ENCODE assay signal across 11 cellular contexts in the genomic region with DNA sequence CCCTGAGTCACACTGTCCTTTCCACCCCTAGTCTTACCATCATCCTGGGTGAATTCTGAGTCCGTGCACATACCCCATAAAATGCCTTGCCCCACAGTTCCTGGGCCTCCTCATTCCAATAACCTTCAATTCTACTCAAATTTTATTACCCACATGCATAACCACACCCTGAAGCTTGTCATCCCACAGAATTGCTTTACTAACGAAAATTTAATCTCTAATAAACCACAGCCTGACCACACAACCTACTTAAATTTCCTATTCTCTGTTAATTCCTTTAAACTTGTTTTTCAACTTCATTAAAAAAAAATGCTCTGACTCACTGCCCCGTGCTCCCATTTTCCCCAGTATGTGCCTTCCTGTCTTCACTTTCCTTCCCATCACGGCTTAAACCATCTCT.
DNase-seq lines count a peak whose midpoint lies in the region; ATAC-seq and TF ChIP-seq lines count a peak whose summit lies in the region.
"Had no signal": no experiment of that assay in that cellular context is flagged by ENCODE, and none has a peak within 500 bp of the region (broad histone marks: within the 10 kb centered on the region; RNA-seq: fewer than 3 reads in every experiment).

No MANE protein-coding gene starts in this region.

- H3K4me1 ChIP-seq in PC-3 (ENCODE audit: insufficient read depth, low read length), result peaks cover 37% of the 10 kb centered on the region
- H3K4me1 ChIP-seq in CD8-positive, alpha-beta memory T cell (ENCODE audit: insufficient read depth, low read length), result no peaks in the 10 kb centered on the region
- H3K4me1 ChIP-seq in ascending aorta, result no peaks in the 10 kb centered on the region

- no peaks in the 10 kb centered on the region for H3K9me3 Mint-ChIP-seq in CD8-positive, alpha-beta memory T cell
- no peaks in the 10 kb centered on the region for H3K9me3 Mint-ChIP-seq in natural killer cell
- H3K9me3 Mint-ChIP-seq: stimulated activated effector memory CD8-positive, alpha-beta T cell treated with anti-CD3 and anti-CD28 coated beads, Interleukin-12 subunit alpha, Interleukin-12 subunit beta, amount 100 ng/mL, for 72 hours; T-helper 2 cell treated with Interferon-gamma antibody and Interleukin-4, amounts not matched to agents 5 μg/mL and 100 μg/mL, for 36 hours had no signal

- intact Hi-C loops in PC-3 (cut with micrococcal nuclease), result loop anchor here (1.0 to 2.0 kb wide), 5 partner anchors 8 to 195 kb away; no protein-coding TSS in a partner anchor
- intact Hi-C loops in ascending aorta (cut with DNase I), result loop anchor here (10.0 kb wide), 1 partner anchor 311 kb away; a partner anchor contains a TSS
- intact Hi-C loops in natural killer cell (cut with micrococcal nuclease), result no loop called here

- BruUV-seq in PC-3 (replicated peaks; lab: Mats Ljungman, UMichigan), result no TSS peak

- CTCF ChIA-PET in PC-3 (lab: Charles Lee), result no interaction called here
- CTCF ChIA-PET in CD8-positive, alpha-beta memory T cell (lab: Charles Lee), result no interaction called here

- no peak overlapping the region for H2AFZ ChIP-seq in PC-3 (ENCODE audit: low read length)

- DNase-seq in GM03348 (ENCODE audit: low spot score) (peak; percentile 61), PC-3 (peak; percentile 96), epithelial cell of prostate (ENCODE audit: low read depth, low spot score) (peak; percentile 73), retinal pigment epithelial cell (ENCODE audit: low read depth) (peak; percentile 86), ascending aorta (ENCODE audit: low spot score in 2 of 2) (no peak), natural killer cell (no peak)
- no peak for DNase-seq in stimulated activated CD4-positive, alpha-beta T cell treated with anti-CD3 and anti-CD28 coated beads, Interleukin-4, amount 100 ng/mL, for 4 hours
- DNase-seq in CD8-positive, alpha-beta memory T cell, result no peak
- DNase-seq: NCI-H1694 treated with DMSO at 0.1 percent for 48 hours had no signal

- peak overlapping the region; percentile 75 for H3K9ac ChIP-seq in PC-3 (ENCODE audit: low read length)

- no peaks in the 10 kb centered on the region for H3K36me3 ChIP-seq in PC-3 (ENCODE audit: low read depth, low read length)
- H3K36me3 ChIP-seq in CD8-positive, alpha-beta memory T cell (ENCODE audit: insufficient read depth, low read length), result no peaks in the 10 kb centered on the region
- no peaks in the 10 kb centered on the region for H3K36me3 ChIP-seq in ascending aorta

- H3K27me3 Mint-ChIP-seq in CD8-positive, alpha-beta memory T cell, result no peaks in the 10 kb centered on the region
- H3K27me3 Mint-ChIP-seq in natural killer cell (ENCODE audit: low read depth in 2 of 2), result peaks cover 9 to 54% of the 10 kb centered on the region in 2 donors

- POLR2A ChIA-PET in PC-3 (lab: Charles Lee; ENCODE audit: unreplicated experiment), result no interaction called here
- POLR2A ChIA-PET in CD8-positive, alpha-beta memory T cell (lab: Charles Lee), result no interaction called here

- H3K4me2 ChIP-seq in PC-3 (ENCODE audit: low read length), result peak overlapping the region; percentile 72

- no peaks in the 10 kb centered on the region for H3K4me1 Mint-ChIP-seq in CD8-positive, alpha-beta memory T cell
- H3K4me1 Mint-ChIP-seq in natural killer cell, result no peaks in the 10 kb centered on the region
- H3K4me1 Mint-ChIP-seq: stimulated activated effector memory CD8-positive, alpha-beta T cell treated with anti-CD3 and anti-CD28 coated beads, Interleukin-12 subunit alpha, Interleukin-12 subunit beta, amount 100 ng/mL, for 72 hours had no signal

- H3K27me3 ChIP-seq in PC-3 (ENCODE audit: low read length) (no peaks in the 10 kb centered on the region), ascending aorta (no peaks in the 10 kb centered on the region)
- no peaks in the 10 kb centered on the region for H3K27me3 ChIP-seq in CD8-positive, alpha-beta memory T cell (ENCODE audit: insufficient read depth, low read length, poor library complexity, severe bottlenecking)

- H3K9me3 ChIP-seq in PC-3 (ENCODE audit: low read length) (no peaks in the 10 kb centered on the region), ascending aorta (no peaks in the 10 kb centered on the region)
- no peaks in the 10 kb centered on the region for H3K9me3 ChIP-seq in CD8-positive, alpha-beta memory T cell (ENCODE audit: low read length)

- peaks cover 7% of the 10 kb centered on the region for H3F3A ChIP-seq in PC-3 (ENCODE audit: low read length, unreplicated experiment)

- no peak for TF ChIP-seq CTCF in PC-3 (conservative IDR thresholded peaks at IDR 0.05; ENCODE audit: low read depth, low read length)
- no peak for TF ChIP-seq CTCF in retinal pigment epithelial cell (conservative IDR thresholded peaks at IDR 0.05; ENCODE audit: low read depth, low read length)
- TF ChIP-seq CTCF in ascending aorta (IDR thresholded peaks at IDR 0.05), result no peak
- TF ChIP-seq CTCF in natural killer cell (IDR thresholded peaks at IDR 0.05), result no peak

- H3K4me3 ChIP-seq in PC-3 (ENCODE audit: low read length), result no peak overlapping the region; the same call in 1 of the 2 replicates
- H3K4me3 ChIP-seq in retinal pigment epithelial cell (ENCODE audit: low read length), result no peak overlapping the region
- H3K4me3 ChIP-seq in CD8-positive, alpha-beta memory T cell (ENCODE audit: low read length), result no peak overlapping the region
- H3K4me3 ChIP-seq in ascending aorta, result no peak overlapping the region

- ATAC-seq in PC-3 (peak; percentile 92), natural killer cell (no peak)
- ATAC-seq: stimulated activated effector memory CD8-positive, alpha-beta T cell treated with anti-CD3 and anti-CD28 coated beads, Interleukin-12 subunit alpha, Interleukin-12 subunit beta, amount 100 ng/mL, for 72 hours had no signal

- H3K27ac ChIP-seq in PC-3 (ENCODE audit: low read length) (peak overlapping the region; percentile 97), epithelial cell of prostate (peak overlapping the region; percentile 93), ascending aorta (no peak overlapping the region)
- H3K27ac ChIP-seq in CD8-positive, alpha-beta memory T cell (ENCODE audit: low read depth, low read length), result no peak overlapping the region

- no peaks in the 10 kb centered on the region for H4K20me1 ChIP-seq in PC-3 (ENCODE audit: low read length)

- 0 out of 2 replicates have a peak, but pooled peaks cover 6% of the 10 kb centered on the region for H3K79me2 ChIP-seq in PC-3 (ENCODE audit: low read length)

- no peaks in the 10 kb centered on the region for H3K9me2 ChIP-seq in PC-3 (replicated peaks; ENCODE audit: low read length)

- H3K27ac Mint-ChIP-seq in CD8-positive, alpha-beta memory T cell, result no peak overlapping the region
- H3K27ac Mint-ChIP-seq in natural killer cell, result no peak overlapping the region
- H3K27ac Mint-ChIP-seq: stimulated activated effector memory CD8-positive, alpha-beta T cell treated with anti-CD3 and anti-CD28 coated beads, Interleukin-12 subunit alpha, Interleukin-12 subunit beta, amount 100 ng/mL, for 72 hours; T-helper 2 cell treated with Interferon-gamma antibody and Interleukin-4, amounts not matched to agents 5 μg/mL and 100 μg/mL, for 36 hours had no signal

- H3K36me3 Mint-ChIP-seq in CD8-positive, alpha-beta memory T cell, result no peaks in the 10 kb centered on the region
- no peaks in the 10 kb centered on the region for H3K36me3 Mint-ChIP-seq in natural killer cell
- H3K36me3 Mint-ChIP-seq: stimulated activated effector memory CD8-positive, alpha-beta T cell treated with anti-CD3 and anti-CD28 coated beads, Interleukin-12 subunit alpha, Interleukin-12 subunit beta, amount 100 ng/mL, for 72 hours had no signal

- H3K4me3 Mint-ChIP-seq in CD8-positive, alpha-beta memory T cell, result no peak overlapping the region
- H3K4me3 Mint-ChIP-seq in natural killer cell, result no peak overlapping the region
- H3K4me3 Mint-ChIP-seq: stimulated activated effector memory CD8-positive, alpha-beta T cell treated with anti-CD3 and anti-CD28 coated beads, Interleukin-12 subunit alpha, Interleukin-12 subunit beta, amount 100 ng/mL, for 72 hours; T-helper 2 cell treated with Interferon-gamma antibody and Interleukin-4, amounts not matched to agents 5 μg/mL and 100 μg/mL, for 36 hours had no signal

Comparison
In these comparisons a context has a peak if more than half of its experiments do, and no peak if none do; other contexts are left out.
1. DNase-seq: peak in GM03348 (single experiment), PC-3 (single experiment), epithelial cell of prostate (single experiment) and retinal pigment epithelial cell (single experiment); none in stimulated activated CD4-positive, alpha-beta T cell treated with anti-CD3 and anti-CD28 coated beads, Interleukin-4, amount 100 ng/mL, for 4 hours (0 of 2), CD8-positive, alpha-beta memory T cell (0 of 5), ascending aorta (0 of 2) and natural killer cell (single experiment).
2. H3K27ac ChIP-seq: peak in PC-3 (single experiment) and epithelial cell of prostate (single experiment); none in CD8-positive, alpha-beta memory T cell (single experiment) and ascending aorta (0 of 2).